ENCODE assay signal across 27 cellular contexts in genomic region chr3:38000965-38001455, GRCh38. TPM values are rescaled to one million over a fixed set of nuclear protein-coding genes. Genes with fewer than 3 reads are reported as not detected.
DNase-seq lines count a peak whose midpoint lies in the region; ATAC-seq, FAIRE-seq and TF ChIP-seq lines count a peak whose summit lies in the region.
"Had no signal": no experiment of that assay in that cellular context is flagged by ENCODE, and none has a peak within 500 bp of the region (broad histone marks: within the 10 kb centered on the region; RNA-seq: fewer than 3 reads in every experiment).

No MANE protein-coding gene starts in this region.

- ATAC-seq in WTC11 (no peak), HepG2 (no peak), HG02981 (IDR thresholded peaks at IDR 0.05; ENCODE audit: unreplicated experiment) (no peak)
- ATAC-seq: A549; activated CD4-positive, alpha-beta T cell treated with anti-CD3 and anti-CD28 coated beads for 36 hours; esophagus mucosa; K562; SK-N-SH treated with all-trans-retinoic acid at 6 μM for 48 hours; stimulated activated naive CD8-positive, alpha-beta T cell treated with anti-CD3 and anti-CD28 coated beads, Interleukin-15, amount 100 ng/mL, for 72 hours had no signal

- no peak for TF ChIP-seq POLR2A in HepG2 (IDR thresholded peaks at IDR 0.05; ENCODE audit: insufficient read depth in 1 of 2, low read depth in 2 of 2, low read length in 2 of 2)
- TF ChIP-seq POLR2A in stomach (IDR thresholded peaks at IDR 0.05), result no peak
- TF ChIP-seq POLR2A in vagina (IDR thresholded peaks at IDR 0.05), result no peak

- H3K27ac ChIP-seq in HepG2 (ENCODE audit: extremely low read length, insufficient read depth, low read length) (no peak overlapping the region), stomach (peak overlapping the region; percentile 33 to 79 (median 51)), vagina (no peak overlapping the region)
- H3K27ac ChIP-seq: A549 had no signal

- H3K9me3 ChIP-seq in HepG2 (ENCODE audit: low read length) (no peaks in the 10 kb centered on the region), stomach (no peaks in the 10 kb centered on the region), vagina (no peaks in the 10 kb centered on the region)
- H3K9me3 ChIP-seq: A549, upper lobe of left lung had no signal

- no peak for FAIRE-seq in HepG2 (lab: Jason Lieb, UNC)
- FAIRE-seq: A549, frontal cortex, K562, keratinocyte had no signal

- POLR2A ChIA-PET in WTC11 (lab: Charles Lee) (no interaction called here), HepG2 (lab: Yijun Ruan, JAX) (no interaction called here)

- H3K4me3 ChIP-seq in HepG2 (replicated peaks in 1 of 3; ENCODE audit: insufficient read depth in 1 of 3, low read depth in 2 of 3, low read length in 3 of 3) (no peak overlapping the region), stomach (no peak overlapping the region), vagina (no peak overlapping the region)
- H3K4me3 ChIP-seq: A549, K562, skin epidermis, upper lobe of left lung had no signal

- H3K4me1 ChIP-seq in HepG2 (ENCODE audit: insufficient read depth, low read length), result peaks cover 87% of the 10 kb centered on the region
- H3K4me1 ChIP-seq in stomach, result peaks cover 52 to 90% (median 83%) of the 10 kb centered on the region in 4 donors
- peaks cover 50% of the 10 kb centered on the region for H3K4me1 ChIP-seq in vagina

- H3K4me1 Mint-ChIP-seq in activated T-cell treated with anti-CD3 and anti-CD28 coated beads, Interleukin-2, amount 50 U/mL, for 24 hours (ENCODE audit: low read depth), result peaks cover 48% of the 10 kb centered on the region
- H3K4me1 Mint-ChIP-seq in WTC11, result peaks cover 12% of the 10 kb centered on the region

- in situ Hi-C loops in HepG2 (cut with HindIII; ENCODE audit: extremely low pct_ligation_motif_present, low pct_unique_long_range_greater_than_20kb), result loop anchor here (5.0 kb wide), 1 partner anchor 144 kb away; no protein-coding TSS in a partner anchor

- no peaks in the 10 kb centered on the region for H3K9me3 Mint-ChIP-seq in activated T-cell treated with anti-CD3 and anti-CD28 coated beads, Interleukin-2, amount 50 U/mL, for 24 hours
- no peaks in the 10 kb centered on the region for H3K9me3 Mint-ChIP-seq in WTC11
- H3K9me3 Mint-ChIP-seq: memory B cell; stimulated activated naive CD8-positive, alpha-beta T cell treated with anti-CD3 and anti-CD28 coated beads, Interleukin-15, amount 100 ng/mL, for 72 hours had no signal

- BruUV-seq in HepG2 (replicated peaks; lab: Mats Ljungman, UMichigan), result no TSS peak

- TF ChIP-seq RAD21 in HepG2 (CRISPR knock-in tag; IDR thresholded peaks at IDR 0.05), result no peak

- intact Hi-C loops in HepG2 (cut with micrococcal nuclease; ENCODE audit: unreplicated experiment), result loop anchor here (2.0 kb wide), 1 partner anchor 94 kb away; no protein-coding TSS in a partner anchor
- intact Hi-C loops in stomach (cut with DNase I; ENCODE audit: low total_unique reads), result no loop called here
- intact Hi-C loops in vagina (cut with DNase I), result loop anchor here (10.0 kb wide), 1 partner anchor 146 kb away; no protein-coding TSS in a partner anchor

- no peaks in the 10 kb centered on the region for H4K20me1 ChIP-seq in HepG2 (ENCODE audit: insufficient read depth, low read length)

- no peak for DNase-seq in activated T-cell treated with anti-CD3 and anti-CD28 coated beads, Interleukin-2, amount 50 U/mL, for 24 hours
- no peak for DNase-seq in activated T-cell treated with anti-CD3 and anti-CD28 coated beads, Interleukin-2, amount 50 U/mL, for 48 hours
- DNase-seq in WTC11 (ENCODE audit: low spot score) (peak; percentile 9), HepG2 (ENCODE audit: low spot score) (no peak), stomach (peak; percentile 24), HuH-7 (ENCODE audit: low spot score) (no peak), vagina (ENCODE audit: extremely low spot score in 2 of 2) (no peak)
- DNase-seq: activated CD4-positive, alpha-beta T cell treated with anti-CD3 and anti-CD28 coated beads for 36 hours; activated gamma-delta T cell; effector CD8-positive, alpha-beta T cell; MM.1S; naive B cell; NCI-H1436 treated with DMSO at 0.1 percent for 48 hours; NCI-H2171; stimulated activated naive CD8-positive, alpha-beta T cell treated with anti-CD3 and anti-CD28 coated beads, Interleukin-15, amount 100 ng/mL, for 72 hours; T-helper 9 cell; upper lobe of left lung had no signal

- peak overlapping the region; percentile 20 for H3K27ac Mint-ChIP-seq in activated T-cell treated with anti-CD3 and anti-CD28 coated beads, Interleukin-2, amount 50 U/mL, for 24 hours
- no peak overlapping the region for H3K27ac Mint-ChIP-seq in WTC11
- H3K27ac Mint-ChIP-seq: activated CD4-positive, alpha-beta T cell treated with anti-CD3 and anti-CD28 coated beads for 36 hours had no signal

- H3K27me3 ChIP-seq in HepG2 (ENCODE audit: control insufficient read depth in 1 of 2, insufficient read depth in 2 of 2, low read length in 2 of 2), result peaks cover 0 to 16% of the 10 kb centered on the region in 2 experiments; a peak in 2 of 5 replicates
- H3K27me3 ChIP-seq in stomach, result no peaks in the 10 kb centered on the region
- H3K27me3 ChIP-seq in vagina, result no peaks in the 10 kb centered on the region
- H3K27me3 ChIP-seq: upper lobe of left lung had no signal

- TF ChIP-seq EP300 in HepG2 (IDR thresholded peaks at IDR 0.05; ENCODE audit: low read depth in 2 of 2, low read length in 2 of 2), result no peak
- TF ChIP-seq EP300 in HepG2 (CRISPR knock-in tag; IDR thresholded peaks at IDR 0.05; ENCODE audit: borderline replicate concordance), result no peak
- no peak for TF ChIP-seq EP300 in stomach (IDR thresholded peaks at IDR 0.05)

- WGBS in HepG2 (ENCODE audit: low lambda C conversion rate), result 78% methylated on average over 4 of the region's 6 CpGs
- 94 to 100% (median 96%) methylated on average over 6 of the region's 6 CpGs for WGBS in stomach, 5 donors

- no peaks in the 10 kb centered on the region for H3K79me2 ChIP-seq in HepG2 (ENCODE audit: insufficient read depth, low read length)

- H3K4me2 ChIP-seq in HepG2 (ENCODE audit: low read depth, low read length), result peak overlapping the region; percentile 6; the same call in 1 of the 2 replicates
- H3K4me2 ChIP-seq: A549 had no signal

- H3K36me3 ChIP-seq in HepG2 (replicated peaks in 1 of 2; ENCODE audit: control insufficient read depth in 1 of 2, insufficient read depth in 2 of 2, low read length in 2 of 2) (no peaks in the 10 kb centered on the region), stomach (peaks cover 11 to 55% (median 42%) of the 10 kb centered on the region in 4 donors), vagina (peaks cover 4 to 9% of the 10 kb centered on the region in 2 donors)

- H3K27me3 Mint-ChIP-seq in activated T-cell treated with anti-CD3 and anti-CD28 coated beads, Interleukin-2, amount 50 U/mL, for 24 hours, result no peaks in the 10 kb centered on the region
- H3K27me3 Mint-ChIP-seq in WTC11 (ENCODE audit: low read depth), result peaks cover 15% of the 10 kb centered on the region
- H3K27me3 Mint-ChIP-seq: activated CD4-positive, alpha-beta T cell treated with anti-CD3 and anti-CD28 coated beads for 36 hours; memory B cell; naive B cell; stimulated activated naive CD8-positive, alpha-beta T cell treated with anti-CD3 and anti-CD28 coated beads, Interleukin-15, amount 100 ng/mL, for 72 hours had no signal

- H3K9ac ChIP-seq in HepG2 (ENCODE audit: insufficient read depth, low read depth, low read length), result no peak overlapping the region

- peak overlapping the region; percentile 20 for H2AFZ ChIP-seq in HepG2 (ENCODE audit: low read length)

- TF ChIP-seq CTCF in WTC11 (IDR thresholded peaks at IDR 0.05) (no peak), HepG2 (CRISPR knock-in tag; IDR thresholded peaks at IDR 0.05) (no peak), stomach (IDR thresholded peaks at IDR 0.05) (no peak), vagina (IDR thresholded peaks at IDR 0.05) (no peak)

- CTCF ChIA-PET in WTC11 (lab: Charles Lee) (interaction anchor here (1.0 to 2.4 kb wide), 8 partner anchors 15 to 146 kb away, joined by 4 to 25 read pairs (median 6); partner anchors contain the start of genes ACAA1 and PLCD1), HepG2 (lab: Yijun Ruan, JAX; ENCODE audit: low intra/inter-chr PET ratio, low total read pairs) (interaction anchor here (1.4 to 1.9 kb wide), 2 partner anchors 27 to 145 kb away, joined by 4 to 7 read pairs; no protein-coding TSS in a partner anchor)

- peaks cover 87% of the 10 kb centered on the region for H3K36me3 Mint-ChIP-seq in activated T-cell treated with anti-CD3 and anti-CD28 coated beads, Interleukin-2, amount 50 U/mL, for 24 hours (ENCODE audit: low read depth)
- H3K36me3 Mint-ChIP-seq in WTC11, result peaks cover 5% of the 10 kb centered on the region; the same call in 1 of the 2 replicates

- H3K4me3 Mint-ChIP-seq in activated T-cell treated with anti-CD3 and anti-CD28 coated beads, Interleukin-2, amount 50 U/mL, for 24 hours, result no peak overlapping the region
- H3K4me3 Mint-ChIP-seq in WTC11, result no peak overlapping the region
- H3K4me3 Mint-ChIP-seq: activated CD4-positive, alpha-beta T cell treated with anti-CD3 and anti-CD28 coated beads for 36 hours; memory B cell; stimulated activated naive CD8-positive, alpha-beta T cell treated with anti-CD3 and anti-CD28 coated beads, Interleukin-15, amount 100 ng/mL, for 72 hours had no signal

RNA-seq across cellular contexts. Expression of gene VILL, which starts 10.4 kb away (rescaled TPM):
- total RNA-seq in WTC11 (2021) (4.7 to 5.9 TPM (median 4.7 TPM) in 3 replicates), HepG2 (2016; rRNA removed; fragmentation: Illumina TruSeq; extraction: Trizol) (3.2 and 4.0 TPM in 2 replicates), stomach (100 to 1,000 TPM in 2 of 5 donors, 10 to 100 TPM in 3; 59.8 to 191 (median 86.8) TPM), vagina (7.9 TPM)
- 4.3 and 5.3 TPM in 2 replicates for total RNA-seq in HepG2 (2016; cell fraction: cytosol; rRNA removed; fragmentation: Illumina TruSeq; extraction: Trizol; ENCODE audit: low read depth)
- total RNA-seq in HepG2 (2016; cell fraction: insoluble cytoplasmic fraction; rRNA removed; fragmentation: Illumina TruSeq; extraction: Trizol), result 2.3 and 4.1 TPM in 2 replicates
- 3.3 and 5.4 TPM in 2 replicates for total RNA-seq in HepG2 (2016; cell fraction: membrane; rRNA removed; fragmentation: Illumina TruSeq; extraction: Trizol)
- total RNA-seq in HepG2 (2016; cell fraction: nucleus; rRNA removed; fragmentation: Illumina TruSeq; extraction: Trizol), result 2.0 and 2.1 TPM in 2 replicates
- polyA plus RNA-seq in HepG2 (2011; rRNA removed) (5.3 and 7.5 TPM in 2 replicates), stomach (100 to 1,000 TPM in 1 of 3 donors, 10 to 100 TPM in 2; 24.1 to 202 (median 43.7) TPM)
- polyA plus RNA-seq in HepG2 (2011; cell fraction: cytosol; rRNA removed), result 5.6 and 9.0 TPM in 2 replicates
- 8.6 and 9.9 TPM in 2 replicates for polyA plus RNA-seq in HepG2 (2011; cell fraction: nucleus; rRNA removed)
- 2.1 and 2.6 TPM in 2 replicates for polyA plus RNA-seq in HepG2 (2012)
- 4.2 and 6.5 TPM in 2 replicates for polyA plus RNA-seq in HepG2 (2016; cell fraction: cytosol; fragmentation: Illumina TruSeq; extraction: Trizol; ENCODE audit: low read depth)
- 2.0 and 2.3 TPM in 2 replicates for polyA plus RNA-seq in HepG2 (2016; cell fraction: insoluble cytoplasmic fraction; fragmentation: Illumina TruSeq; extraction: Trizol; ENCODE audit: low read depth)
- polyA plus RNA-seq in HepG2 (2016; cell fraction: membrane; fragmentation: Illumina TruSeq; extraction: Trizol; ENCODE audit: low read depth), result 3.5 and 5.1 TPM in 2 replicates
- 2.0 and 2.9 TPM in 2 replicates for polyA plus RNA-seq in HepG2 (2016; cell fraction: nucleus; fragmentation: Illumina TruSeq; extraction: Trizol; ENCODE audit: insufficient read depth, low read depth)
- 1.2 and 3.8 TPM in 2 replicates for polyA minus RNA-seq in HepG2 (2011; rRNA and poly(A)+ RNA removed; ENCODE audit: low replicate concordance)
- polyA minus RNA-seq in HepG2 (2011; cell fraction: cytosol; rRNA and poly(A)+ RNA removed), result 0.89 TPM in 1 of 2 replicates, not detected in the other
- 6.2 and 7.3 TPM in 2 replicates for polyA minus RNA-seq in HepG2 (2011; cell fraction: nucleus; rRNA and poly(A)+ RNA removed)

RNA-seq across cellular contexts. Expression of gene PLCD1, which starts 28.4 kb away (rescaled TPM):
- total RNA-seq in WTC11 (2021) (29.9 to 33.3 TPM (median 32.6 TPM) in 3 replicates), HepG2 (2016; rRNA removed; fragmentation: Illumina TruSeq; extraction: Trizol) (10.1 and 11.4 TPM in 2 replicates), stomach (10 to 100 TPM in 4 of 5 donors, 1 to 10 TPM in 1; 8.2 to 73.9 (median 15.6) TPM), vagina (68.5 TPM)
- total RNA-seq in HepG2 (2016; cell fraction: cytosol; rRNA removed; fragmentation: Illumina TruSeq; extraction: Trizol; ENCODE audit: low read depth), result 2.1 and 3.6 TPM in 2 replicates
- 9.3 and 12.3 TPM in 2 replicates for total RNA-seq in HepG2 (2016; cell fraction: insoluble cytoplasmic fraction; rRNA removed; fragmentation: Illumina TruSeq; extraction: Trizol)
- total RNA-seq in HepG2 (2016; cell fraction: membrane; rRNA removed; fragmentation: Illumina TruSeq; extraction: Trizol), result 4.6 and 5.7 TPM in 2 replicates
- total RNA-seq in HepG2 (2016; cell fraction: nucleus; rRNA removed; fragmentation: Illumina TruSeq; extraction: Trizol), result 8.0 and 8.9 TPM in 2 replicates
- polyA plus RNA-seq in HepG2 (2011; rRNA removed) (12.4 and 12.8 TPM in 2 replicates), stomach (10 to 100 TPM in 2 of 3 donors, 1 to 10 TPM in 1; 9.8 to 27.1 (median 11.3) TPM)
- 7.2 and 10.7 TPM in 2 replicates for polyA plus RNA-seq in HepG2 (2011; cell fraction: cytosol; rRNA removed)
- 30.9 and 33.2 TPM in 2 replicates for polyA plus RNA-seq in HepG2 (2011; cell fraction: nucleus; rRNA removed)
- polyA plus RNA-seq in HepG2 (2012), result 10.6 and 11.1 TPM in 2 replicates
- 2.2 and 2.7 TPM in 2 replicates for polyA plus RNA-seq in HepG2 (2016; cell fraction: cytosol; fragmentation: Illumina TruSeq; extraction: Trizol; ENCODE audit: low read depth)
- polyA plus RNA-seq in HepG2 (2016; cell fraction: insoluble cytoplasmic fraction; fragmentation: Illumina TruSeq; extraction: Trizol; ENCODE audit: low read depth), result 6.8 and 9.0 TPM in 2 replicates
- polyA plus RNA-seq in HepG2 (2016; cell fraction: membrane; fragmentation: Illumina TruSeq; extraction: Trizol; ENCODE audit: low read depth), result 3.9 and 5.6 TPM in 2 replicates
- polyA plus RNA-seq in HepG2 (2016; cell fraction: nucleus; fragmentation: Illumina TruSeq; extraction: Trizol; ENCODE audit: insufficient read depth, low read depth), result 13.4 and 22.2 TPM in 2 replicates
- 2.2 and 34.5 TPM in 2 replicates for polyA minus RNA-seq in HepG2 (2011; rRNA and poly(A)+ RNA removed; ENCODE audit: low replicate concordance)
- 11.5 and 15.0 TPM in 2 replicates for polyA minus RNA-seq in HepG2 (2011; cell fraction: cytosol; rRNA and poly(A)+ RNA removed)
- 8.4 and 11.8 TPM in 2 replicates for polyA minus RNA-seq in HepG2 (2011; cell fraction: nucleus; rRNA and poly(A)+ RNA removed)

RNA-seq across cellular contexts. Expression of gene DLEC1, which starts 38.0 kb away (rescaled TPM):
- 0.81 to 1.4 TPM (median 1.1 TPM) in 3 replicates for total RNA-seq in WTC11 (2021)
- not detected in 2 replicates for total RNA-seq in HepG2 (2016; rRNA removed; fragmentation: Illumina TruSeq; extraction: Trizol)
- total RNA-seq in HepG2 (2016; cell fraction: cytosol; rRNA removed; fragmentation: Illumina TruSeq; extraction: Trizol; ENCODE audit: low read depth), result not detected in 2 replicates
- not detected in 2 replicates for total RNA-seq in HepG2 (2016; cell fraction: insoluble cytoplasmic fraction; rRNA removed; fragmentation: Illumina TruSeq; extraction: Trizol)
- total RNA-seq in HepG2 (2016; cell fraction: membrane; rRNA removed; fragmentation: Illumina TruSeq; extraction: Trizol), result not detected in 2 replicates
- total RNA-seq in HepG2 (2016; cell fraction: nucleus; rRNA removed; fragmentation: Illumina TruSeq; extraction: Trizol), result not detected in 2 replicates
- 0.09 and 0.13 TPM in 2 replicates for polyA plus RNA-seq in HepG2 (2011; rRNA removed)
- 0.01 TPM in 1 of 2 replicates, not detected in the other for polyA plus RNA-seq in HepG2 (2011; cell fraction: cytosol; rRNA removed)
- polyA plus RNA-seq in HepG2 (2011; cell fraction: nucleus; rRNA removed), result 0.56 and 0.99 TPM in 2 replicates
- polyA plus RNA-seq in HepG2 (2012), result 0.47 and 0.54 TPM in 2 replicates
- polyA plus RNA-seq in HepG2 (2016; cell fraction: cytosol; fragmentation: Illumina TruSeq; extraction: Trizol; ENCODE audit: low read depth), result not detected in 2 replicates
- polyA plus RNA-seq in HepG2 (2016; cell fraction: insoluble cytoplasmic fraction; fragmentation: Illumina TruSeq; extraction: Trizol; ENCODE audit: low read depth), result not detected in 2 replicates
- not detected in 2 replicates for polyA plus RNA-seq in HepG2 (2016; cell fraction: membrane; fragmentation: Illumina TruSeq; extraction: Trizol; ENCODE audit: low read depth)
- polyA plus RNA-seq in HepG2 (2016; cell fraction: nucleus; fragmentation: Illumina TruSeq; extraction: Trizol; ENCODE audit: insufficient read depth, low read depth), result not detected in 2 replicates
- polyA minus RNA-seq in HepG2 (2011; rRNA and poly(A)+ RNA removed; ENCODE audit: low replicate concordance), result 0.40 TPM in 1 of 2 replicates, not detected in the other
- polyA minus RNA-seq in HepG2 (2011; cell fraction: cytosol; rRNA and poly(A)+ RNA removed), result not detected in 2 replicates
- 0.77 and 0.99 TPM in 2 replicates for polyA minus RNA-seq in HepG2 (2011; cell fraction: nucleus; rRNA and poly(A)+ RNA removed)
- total RNA-seq in stomach, result 1 to 10 TPM in 2 of 5 donors, not detected in 3; 1.3 to 1.5 TPM
- polyA plus RNA-seq in stomach, result under 1 TPM; 0.12 to 0.31 (median 0.20) TPM
- 0.25 TPM for total RNA-seq in vagina
- total RNA-seq: K562, RPMI7951 had no signal
- polyA plus RNA-seq: keratinocyte had no signal

Comparison
In these comparisons a context has a peak if more than half of its experiments do, and no peak if none do; other contexts are left out.
1. DNase-seq: peak in WTC11 (single experiment) and stomach (single experiment); none in activated T-cell treated with anti-CD3 and anti-CD28 coated beads, Interleukin-2, amount 50 U/mL, for 24 hours (single experiment), activated T-cell treated with anti-CD3 and anti-CD28 coated beads, Interleukin-2, amount 50 U/mL, for 48 hours (0 of 2), HepG2 (single experiment), HuH-7 (single experiment) and vagina (0 of 2).
2. H3K27ac ChIP-seq: peak in stomach (5 of 5); none in HepG2 (single experiment) and vagina (single experiment).